8 cellular contexts compared by ENCODE assay signal in genomic region chr13:27621366-27622101, GRCh38. TPM values are rescaled to one million over a fixed set of nuclear protein-coding genes. Genes with fewer than 3 reads are reported as not detected.
A peak's percentile ranks its signal among the peaks of the same experiment; 100 is the strongest.
DNase-seq lines count a peak whose midpoint lies in the region; ATAC-seq, FAIRE-seq and TF ChIP-seq lines count a peak whose summit lies in the region.

Gene POLR1D, plus strand, starts transcription at chr13:27621892. Its CDS starts 92 bp downstream, at chr13:27621984.

- dilution Hi-C loops in endothelial cell of umbilical vein (cut with MboI; ENCODE audit: extremely low pct_ligation_motif_present, low sequenced_read_pairs): no loop called here

- peak within 1 kb of the TSS; percentile 93 for H3K27ac ChIP-seq in OCI-LY3 (ENCODE audit: low read length)
- peak within 1 kb of the TSS; percentile 64 for H3K27ac ChIP-seq in endothelial cell of umbilical vein (ENCODE audit: insufficient read depth, low read depth, low read length)

- H3K9ac ChIP-seq in OCI-LY3 (ENCODE audit: low read length) (peak within 1 kb of the TSS; percentile 92), endothelial cell of umbilical vein (replicated peaks; ENCODE audit: extremely low read depth, insufficient read depth, low read length) (peak within 1 kb of the TSS; percentile 80)

- intact Hi-C loops in endothelial cell of umbilical vein (cut with micrococcal nuclease): loop anchor here (1.0 to 10.0 kb wide), 6 partner anchors 49 to 206 kb away; partner anchors contain the start of genes GSX1 and MTIF3

- peaks cover 39% of the 10 kb centered on the region for H3K36me3 ChIP-seq in OCI-LY3 (replicated peaks; ENCODE audit: low read depth, low read length)
- peaks cover 2 to 4% of the 10 kb centered on the region in 2 experiments for H3K36me3 ChIP-seq in endothelial cell of umbilical vein (ENCODE audit: control insufficient read depth in 2 of 2, extremely low read depth in 1 of 2, insufficient read depth in 2 of 2, low read length in 2 of 2)

- no peaks in the 10 kb centered on the region for H3K9me1 ChIP-seq in endothelial cell of umbilical vein (replicated peaks; ENCODE audit: control insufficient read depth, extremely low read depth, insufficient read depth, low read length)

- H2AFZ ChIP-seq in OCI-LY3 (ENCODE audit: low read depth, low read length) (peak within 1 kb of the TSS; percentile 57), endothelial cell of umbilical vein (ENCODE audit: low read depth, low read length) (peak within 1 kb of the TSS; percentile 66)

- POLR2A ChIA-PET in endothelial cell of umbilical vein (lab: Charles Lee): interaction anchor here (1.3 kb wide), 1 partner anchor 22 kb away, joined by 3 read pairs; no protein-coding TSS in a partner anchor

- H3K27me3 ChIP-seq in OCI-LY3 (ENCODE audit: low read depth, low read length): no peaks in the 10 kb centered on the region
- no peaks in the 10 kb centered on the region for H3K27me3 ChIP-seq in endothelial cell of umbilical vein (ENCODE audit: control insufficient read depth in 2 of 2, insufficient read depth in 2 of 2, low read length in 2 of 2)

- CTCF ChIA-PET in endothelial cell of umbilical vein (lab: Charles Lee): interaction anchor here (0.6 to 6.3 kb wide), 12 partner anchors 9 to 332 kb away, joined by 3 to 45 read pairs (median 4); no protein-coding TSS in a partner anchor

- BruUV-seq in endothelial cell of umbilical vein (replicated peaks; lab: Mats Ljungman, UMichigan): no TSS peak

- H4K20me1 ChIP-seq in OCI-LY3 (ENCODE audit: insufficient read depth, low read length) (peaks cover 66% of the 10 kb centered on the region), endothelial cell of umbilical vein (replicated peaks; ENCODE audit: control insufficient read depth, extremely low read depth, insufficient read depth, low read length) (peaks cover 7% of the 10 kb centered on the region)

- peak; percentile 81 for TF ChIP-seq POLR2A in endothelial cell of umbilical vein (IDR thresholded peaks at IDR 0.05; ENCODE audit: low read depth, low read length)

- FAIRE-seq in endothelial cell of umbilical vein (lab: Jason Lieb, UNC): peak; percentile 73

- peaks cover 96% of the 10 kb centered on the region for H3K79me2 ChIP-seq in OCI-LY3 (ENCODE audit: low read length)
- peaks cover 70% of the 10 kb centered on the region for H3K79me2 ChIP-seq in endothelial cell of umbilical vein (ENCODE audit: control insufficient read depth, insufficient read depth, low read length)

- no peak for TF ChIP-seq CTCF in OCI-LY3 (IDR thresholded peaks at IDR 0.05; ENCODE audit: low read depth, low read length)
- no peak for TF ChIP-seq CTCF in endothelial cell of umbilical vein (IDR thresholded peaks at IDR 0.05; ENCODE audit: extremely low read depth in 1 of 2, insufficient read depth in 1 of 2, low read depth in 1 of 2, low read length in 2 of 2)

- H3K9me3 ChIP-seq in OCI-LY3 (ENCODE audit: insufficient read depth, low read length) (no peaks in the 10 kb centered on the region), endothelial cell of umbilical vein (replicated peaks; ENCODE audit: control insufficient read depth, insufficient read depth, low read length) (no peaks in the 10 kb centered on the region)

- peak within 1 kb of the TSS; percentile 91 for H3K4me3 ChIP-seq in OCI-LY3 (ENCODE audit: low read length)
- H3K4me3 ChIP-seq in endothelial cell of umbilical vein (replicated peaks in 1 of 3; ENCODE audit: insufficient read depth in 1 of 3, low read depth in 1 of 3, low read length in 3 of 3): peak within 1 kb of the TSS; percentile 65 to 85 (median 83)

- DNase-seq in COLO829 (ENCODE audit: low spot score): peak; percentile 67
- peak; percentile 38 for DNase-seq in HPDE6-E6E7 (ENCODE audit: extremely low spot score)
- DNase-seq in activated CD8-positive, alpha-beta memory T cell treated with anti-CD3 and anti-CD28 coated beads, Interleukin-2, amount 50 U/mL, for 48 hours: peak; percentile 88
- peak; percentile 71 for DNase-seq in endothelial cell of umbilical vein (ENCODE audit: low read depth, low spot score)
- peak; percentile 83 for DNase-seq in midbrain (lab: John Stamatoyannopoulos, UW)
- DNase-seq in stimulated activated CD8-positive, alpha-beta memory T cell treated with anti-CD3 and anti-CD28 coated beads, Interleukin-2, amount 100 ng/mL, for 1 hour (ENCODE audit: low read depth in 2 of 2): peak; percentile 64 to 72

- ATAC-seq in GM19467 (IDR thresholded peaks at IDR 0.05; ENCODE audit: unreplicated experiment): peak; percentile 47

- H3K4me1 ChIP-seq in OCI-LY3 (ENCODE audit: low read length) (peaks cover 51% of the 10 kb centered on the region), endothelial cell of umbilical vein (ENCODE audit: control insufficient read depth, extremely low read depth, insufficient read depth, low read length) (peaks cover 17% of the 10 kb centered on the region)

- H3K4me2 ChIP-seq in OCI-LY3 (ENCODE audit: low read length) (peak within 1 kb of the TSS; percentile 84), endothelial cell of umbilical vein (ENCODE audit: insufficient read depth, low read length) (peak within 1 kb of the TSS; percentile 89)

TF ChIP-seq in endothelial cell of umbilical vein, 7 proteins besides CTCF, POLR2A, EP300 and RAD21:
- TF ChIP-seq FOS (IDR thresholded peaks at IDR 0.05; ENCODE audit: borderline replicate concordance, insufficient read depth, low read length): peak; percentile 39
- peak; percentile 66 for TF ChIP-seq POLR2AphosphoS5 (IDR thresholded peaks at IDR 0.05; ENCODE audit: insufficient read depth, low read depth, low read length)
- TF ChIP-seq GATA2 (IDR thresholded peaks at IDR 0.05; ENCODE audit: insufficient read depth, insufficient read length, low read depth, low read length): no peak
- TF ChIP-seq MYC (IDR thresholded peaks at IDR 0.05; ENCODE audit: low read depth, low read length): no peak
- no peak for TF ChIP-seq MAX (IDR thresholded peaks at IDR 0.05; ENCODE audit: insufficient read depth, insufficient read length)
- TF ChIP-seq EZH2 (IDR thresholded peaks at IDR 0.05; ENCODE audit: borderline replicate concordance, low read depth, low read length, severe bottlenecking): no peak
- TF ChIP-seq JUN (IDR thresholded peaks at IDR 0.05; ENCODE audit: borderline replicate concordance, insufficient read depth, insufficient read length, low read depth): no peak

RNA-seq across cellular contexts. Expression of gene POLR1D, which starts in this region (rescaled TPM):
- 104 and 111 TPM in 2 replicates for total RNA-seq in endothelial cell of umbilical vein
- polyA plus RNA-seq in endothelial cell of umbilical vein: 78.1 and 90.7 TPM in 2 replicates
- polyA plus RNA-seq in endothelial cell of umbilical vein (2011; cell fraction: cytosol; rRNA removed): 121 and 122 TPM in 2 replicates
- 79.7 and 90.2 TPM in 2 replicates for polyA plus RNA-seq in endothelial cell of umbilical vein (2011; cell fraction: nucleus; rRNA removed)
- polyA plus RNA-seq in endothelial cell of umbilical vein (2012): 139 and 175 TPM in 2 replicates
- 33.9 and 38.6 TPM in 2 replicates for polyA minus RNA-seq in endothelial cell of umbilical vein
- 30.8 TPM for polyA minus RNA-seq in endothelial cell of umbilical vein (2011; cell fraction: cytosol; rRNA and poly(A)+ RNA removed)
- 26.5 and 28.6 TPM in 2 replicates for polyA minus RNA-seq in endothelial cell of umbilical vein (2011; cell fraction: nucleus; rRNA and poly(A)+ RNA removed)

Comparison
In these comparisons a context has a peak if more than half of its experiments do, and no peak if none do; other contexts are left out.
1. Peak in every context shown above with its lines: DNase-seq, ATAC-seq, H3K4me3 ChIP-seq and H3K27ac ChIP-seq.
2. DNase-seq: peak in every context shown above with its lines; median percentile 88 in activated CD8-positive, alpha-beta memory T cell treated with anti-CD3 and anti-CD28 coated beads, Interleukin-2, amount 50 U/mL, for 48 hours; 83 in midbrain; 71 in endothelial cell of umbilical vein; 68 in stimulated activated CD8-positive, alpha-beta memory T cell treated with anti-CD3 and anti-CD28 coated beads, Interleukin-2, amount 100 ng/mL, for 1 hour; 67 in COLO829; 38 in HPDE6-E6E7.